In the genomic region with DNA sequence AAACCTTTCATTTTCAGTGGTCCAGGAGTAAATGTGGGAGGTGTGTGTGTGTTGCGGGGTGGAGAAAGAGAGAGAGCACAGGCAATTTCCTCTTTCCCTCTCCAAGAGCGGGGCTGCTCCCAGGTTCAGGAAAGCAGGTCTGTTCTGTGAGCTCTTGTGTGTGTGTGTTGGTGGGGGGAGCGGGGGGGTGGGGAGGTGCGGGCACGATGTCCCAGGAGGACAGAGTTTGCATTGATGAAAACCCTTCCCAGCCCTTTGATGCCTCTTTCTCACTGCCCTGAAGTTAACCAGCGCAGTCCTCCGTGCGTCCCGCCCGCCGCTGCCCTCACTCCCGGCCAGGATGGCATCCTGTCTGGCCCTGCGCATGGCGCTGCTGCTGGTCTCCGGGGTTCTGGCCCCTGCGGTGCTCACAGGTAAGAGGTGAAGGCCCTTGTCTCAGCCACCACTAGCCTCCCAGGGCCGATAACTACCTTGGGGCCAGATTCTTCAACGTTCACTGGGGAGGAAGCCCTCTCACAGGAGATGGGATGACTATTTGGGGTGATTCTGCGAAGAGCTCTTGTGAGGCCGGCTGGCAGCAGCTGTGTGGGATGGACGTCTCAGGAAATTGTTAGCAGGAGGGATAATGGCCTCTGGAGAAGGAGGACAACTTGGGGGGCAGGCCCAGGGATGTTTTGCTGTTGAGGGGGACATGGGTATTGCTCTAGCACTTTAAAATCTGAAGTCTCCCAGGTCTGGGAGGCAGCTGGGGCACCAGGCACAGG, we compare ENCODE assay signal across 17 cellular contexts. TPM values are rescaled to one million over a fixed set of nuclear protein-coding genes. Genes with fewer than 3 reads are reported as not detected.
DNase-seq lines count a peak whose midpoint lies in the region; TF ChIP-seq lines count a peak whose summit lies in the region.
"Had no signal": no experiment of that assay in that cellular context is flagged by ENCODE, and none has a peak within 500 bp of the region (broad histone marks: within the 10 kb centered on the region; RNA-seq: fewer than 3 reads in every experiment).

TSS of gene SNORC (plus strand) at position 263 of the 764 bp plus-strand sequence. CDS start at position 341, 78 bp downstream.

- CTCF ChIA-PET in MCF 10A (lab: Yijun Ruan, JAX) (no interaction called here), mammary epithelial cell (lab: Charles Lee; ENCODE audit: low non-redundant PET) (no interaction called here)

- H2AFZ ChIP-seq in mammary epithelial cell (ENCODE audit: low read depth, low read length), result no peak within 1 kb of the TSS
- H2AFZ ChIP-seq in osteoblast (ENCODE audit: low read length), result no peak within 1 kb of the TSS

- dilution Hi-C loops in mammary epithelial cell (cut with HindIII; ENCODE audit: low sequenced_read_pairs), result loop anchor here (5.0 kb wide), 3 partner anchors 78 to 192 kb away; partner anchors contain the start of gene INPP5D

- in situ Hi-C loops in mammary epithelial cell (cut with MboI; ENCODE audit: low sequenced_read_pairs in 2 of 2) (loop anchor here in 1 of 2 donors (25.0 kb wide), 1 partner anchor 392 kb away; the partner anchor contains the start of gene ATG16L1), KBM-7 (cut with MboI; ENCODE audit: low pct_unique_long_range_greater_than_20kb, low sequenced_read_pairs) (loop anchor here (25.0 kb wide), 1 partner anchor 392 kb away; the partner anchor contains the start of gene ATG16L1)

- H3K27ac Mint-ChIP-seq in MCF 10A (ENCODE audit: low read depth, unreplicated experiment) (peak within 1 kb of the TSS; percentile 39), type B pancreatic cell (peak within 1 kb of the TSS; percentile 39)
- H3K27ac Mint-ChIP-seq in activated T-helper 1 cell treated with anti-CD3 and anti-CD28 coated beads, Interleukin-12 subunit alpha, Interleukin-12 subunit beta, Interleukin-2, Interleukin-4 antibody, amounts not matched to agents 30 ng/mL and 10 ng/mL and 1 ng/mL, durations not matched to agents 14 hours and 24 hours and 36 hours, result no peak within 1 kb of the TSS
- H3K27ac Mint-ChIP-seq: activated CD4-positive, alpha-beta T cell treated with anti-CD3 and anti-CD28 coated beads, Interleukin-2, amount 10 ng/mL, durations not matched to agents 24 days and 14 days; CD8-positive, alpha-beta T cell had no signal

- H3K27ac ChIP-seq in mammary epithelial cell (ENCODE audit: insufficient read depth, low read depth, low read length) (no peak within 1 kb of the TSS), colonic mucosa (no peak within 1 kb of the TSS), osteoblast (ENCODE audit: low read depth, low read length) (no peak within 1 kb of the TSS)

- BruUV-seq in MCF 10A (replicated peaks; lab: Mats Ljungman, UMichigan) (no TSS peak), mammary epithelial cell (replicated peaks; lab: Mats Ljungman, UMichigan) (no TSS peak)

- no peak within 1 kb of the TSS for H3K4me2 ChIP-seq in mammary epithelial cell (ENCODE audit: insufficient read depth, low read depth, low read length)
- H3K4me2 ChIP-seq in osteoblast (ENCODE audit: insufficient read depth, low read length), result no peak within 1 kb of the TSS

- H3K4me3 ChIP-seq in mammary epithelial cell (replicated peaks in 1 of 3; ENCODE audit: insufficient read depth in 1 of 3, low read depth in 2 of 3, low read length in 3 of 3) (no peak within 1 kb of the TSS), colonic mucosa (no peak within 1 kb of the TSS), osteoblast (ENCODE audit: insufficient read depth, low read length) (no peak within 1 kb of the TSS)
- H3K4me3 ChIP-seq: MG63 had no signal

- peaks cover 2% of the 10 kb centered on the region for H3K4me1 ChIP-seq in mammary epithelial cell (ENCODE audit: insufficient read depth, low read length)
- H3K4me1 ChIP-seq in colonic mucosa, result peaks cover 18% of the 10 kb centered on the region
- H3K4me1 ChIP-seq in osteoblast (ENCODE audit: insufficient read depth, low read length), result no peaks in the 10 kb centered on the region

- H3K36me3 Mint-ChIP-seq in MCF 10A (ENCODE audit: insufficient read depth, unreplicated experiment) (peaks cover 23% of the 10 kb centered on the region), type B pancreatic cell (no peaks in the 10 kb centered on the region)
- no peaks in the 10 kb centered on the region for H3K36me3 Mint-ChIP-seq in activated T-helper 1 cell treated with anti-CD3 and anti-CD28 coated beads, Interleukin-12 subunit alpha, Interleukin-12 subunit beta, Interleukin-2, Interleukin-4 antibody, amounts not matched to agents 30 ng/mL and 10 ng/mL and 1 ng/mL, durations not matched to agents 14 hours and 24 hours and 36 hours (ENCODE audit: low read depth)
- H3K36me3 Mint-ChIP-seq: CD8-positive, alpha-beta T cell; natural killer cell had no signal

- H3K27me3 ChIP-seq in mammary epithelial cell (ENCODE audit: insufficient read depth, low read length), result no peaks in the 10 kb centered on the region
- H3K27me3 ChIP-seq in colonic mucosa, result no peaks in the 10 kb centered on the region
- no peaks in the 10 kb centered on the region for H3K27me3 ChIP-seq in osteoblast (ENCODE audit: insufficient read depth, low read length)
- H3K27me3 ChIP-seq: MG63 had no signal

- no peak within 1 kb of the TSS for H3K4me3 Mint-ChIP-seq in MCF 10A (ENCODE audit: unreplicated experiment)
- H3K4me3 Mint-ChIP-seq in type B pancreatic cell, result no peak within 1 kb of the TSS
- H3K4me3 Mint-ChIP-seq in activated T-helper 1 cell treated with anti-CD3 and anti-CD28 coated beads, Interleukin-12 subunit alpha, Interleukin-12 subunit beta, Interleukin-2, Interleukin-4 antibody, amounts not matched to agents 30 ng/mL and 10 ng/mL and 1 ng/mL, durations not matched to agents 14 hours and 24 hours and 36 hours, result no peak within 1 kb of the TSS
- H3K4me3 Mint-ChIP-seq: activated CD4-positive, alpha-beta T cell treated with anti-CD3 and anti-CD28 coated beads, Interleukin-2, amount 10 ng/mL, durations not matched to agents 24 days and 14 days; activated T-cell treated with anti-CD3 and anti-CD28 coated beads, Interleukin-2, amount 50 U/mL, for 4 hours; CD8-positive, alpha-beta T cell; natural killer cell had no signal

- intact Hi-C loops in MCF 10A (cut with micrococcal nuclease), result no loop called here
- intact Hi-C loops in mammary epithelial cell (cut with micrococcal nuclease), result no loop called here
- intact Hi-C loops in colonic mucosa (cut with DNase I), result no loop called here
- intact Hi-C loops in activated T-helper 1 cell treated with anti-CD3 and anti-CD28 coated beads, Interleukin-12 subunit alpha, Interleukin-12 subunit beta, Interleukin-2, Interleukin-4 antibody, amounts not matched to agents 30 ng/mL and 10 ng/mL and 1 ng/mL, durations not matched to agents 14 hours and 24 hours and 36 hours (cut with micrococcal nuclease), result no loop called here

- H3K79me2 ChIP-seq in mammary epithelial cell (ENCODE audit: insufficient read depth, low read length) (no peaks in the 10 kb centered on the region), osteoblast (ENCODE audit: insufficient read depth, low read length) (no peaks in the 10 kb centered on the region)

- H3K9ac ChIP-seq in mammary epithelial cell (ENCODE audit: insufficient read depth, low read length) (no peak within 1 kb of the TSS), colonic mucosa (ENCODE audit: low read depth in 2 of 2, low read length in 2 of 2) (peak within 1 kb of the TSS in 1 of 2 donors; percentile 44)

- H3K9me3 Mint-ChIP-seq in MCF 10A (ENCODE audit: unreplicated experiment) (no peaks in the 10 kb centered on the region), type B pancreatic cell (no peaks in the 10 kb centered on the region)
- H3K9me3 Mint-ChIP-seq in activated T-helper 1 cell treated with anti-CD3 and anti-CD28 coated beads, Interleukin-12 subunit alpha, Interleukin-12 subunit beta, Interleukin-2, Interleukin-4 antibody, amounts not matched to agents 30 ng/mL and 10 ng/mL and 1 ng/mL, durations not matched to agents 14 hours and 24 hours and 36 hours, result no peaks in the 10 kb centered on the region
- H3K9me3 Mint-ChIP-seq: activated CD4-positive, alpha-beta T cell treated with anti-CD3 and anti-CD28 coated beads, Interleukin-2, amount 10 ng/mL, durations not matched to agents 24 days and 14 days; activated T-cell treated with anti-CD3 and anti-CD28 coated beads, Interleukin-2, amount 50 U/mL, for 4 hours; CD8-positive, alpha-beta T cell; natural killer cell had no signal

- H3K27me3 Mint-ChIP-seq in MCF 10A (ENCODE audit: insufficient read depth, unreplicated experiment) (no peaks in the 10 kb centered on the region), type B pancreatic cell (peaks cover 4% of the 10 kb centered on the region)
- peaks cover 3% of the 10 kb centered on the region for H3K27me3 Mint-ChIP-seq in activated T-helper 1 cell treated with anti-CD3 and anti-CD28 coated beads, Interleukin-12 subunit alpha, Interleukin-12 subunit beta, Interleukin-2, Interleukin-4 antibody, amounts not matched to agents 30 ng/mL and 10 ng/mL and 1 ng/mL, durations not matched to agents 14 hours and 24 hours and 36 hours (ENCODE audit: insufficient read depth)

- H4K20me1 ChIP-seq in mammary epithelial cell (ENCODE audit: insufficient read depth, low read length), result no peaks in the 10 kb centered on the region
- no peaks in the 10 kb centered on the region for H4K20me1 ChIP-seq in osteoblast (ENCODE audit: insufficient read depth, low read length)

- TF ChIP-seq CTCF in MCF 10A (IDR thresholded peaks at IDR 0.05; ENCODE audit: unreplicated experiment) (no peak), mammary epithelial cell (conservative IDR thresholded peaks at IDR 0.05 in 1 of 2, IDR thresholded peaks at IDR 0.05 in 1 of 2; ENCODE audit: extremely low read depth in 1 of 2, insufficient read depth in 1 of 2, low read depth in 1 of 2, low read length in 2 of 2) (no peak), colonic mucosa (IDR thresholded peaks at IDR 0.05) (no peak), osteoblast (IDR thresholded peaks at IDR 0.05; ENCODE audit: extremely low read depth, low read depth, low read length) (no peak), type B pancreatic cell (conservative IDR thresholded peaks at IDR 0.05) (no peak)

- POLR2A ChIA-PET in MCF 10A (lab: Yijun Ruan, JAX), result interaction anchor here (0.6 to 0.8 kb wide), 3 partner anchors 38 to 225 kb away, joined by 3 to 5 read pairs (median 4); no protein-coding TSS in a partner anchor

- H3K36me3 ChIP-seq in mammary epithelial cell (ENCODE audit: insufficient read depth, low read length), result no peaks in the 10 kb centered on the region
- H3K36me3 ChIP-seq in colonic mucosa, result no peaks in the 10 kb centered on the region
- H3K36me3 ChIP-seq in osteoblast (ENCODE audit: insufficient read depth, low read length), result no peaks in the 10 kb centered on the region

- DNase-seq in MCF 10A (ENCODE audit: unreplicated experiment) (no peak), mammary epithelial cell (no peak), colonic mucosa (no peak), osteoblast (ENCODE audit: insufficient read length, low spot score, missing footprints) (peak; percentile 78), type B pancreatic cell (ENCODE audit: extremely low spot score, unreplicated experiment) (no peak), KBM-7 (no peak), GF-D8 (lab: John Stamatoyannopoulos, UW) (no peak)
- no peak for DNase-seq in activated T-helper 1 cell treated with anti-CD3 and anti-CD28 coated beads, Interleukin-12 subunit alpha, Interleukin-12 subunit beta, Interleukin-2, Interleukin-4 antibody, amounts not matched to agents 30 ng/mL and 10 ng/mL and 1 ng/mL, durations not matched to agents 14 hours and 24 hours and 36 hours (ENCODE audit: low spot score)
- DNase-seq: activated CD4-positive, alpha-beta T cell treated with anti-CD3 and anti-CD28 coated beads, Interleukin-2, amount 10 ng/mL, durations not matched to agents 24 days and 14 days; activated T-cell treated with anti-CD3 and anti-CD28 coated beads, Interleukin-2, amount 50 U/mL, for 4 hours; central memory CD4-positive, alpha-beta T cell; DND-41; MG63; natural killer cell; NCI-H2227 treated with DMSO at 0.1 percent for 48 hours; SW 1271 had no signal

- WGBS in mammary epithelial cell (ENCODE audit: low coverage, missing lambda C conversion rate), result 98% methylated on average over 17 of the region's 21 CpGs

- H3K9me3 ChIP-seq in mammary epithelial cell (replicated peaks; ENCODE audit: insufficient read depth, low read length), result no peaks in the 10 kb centered on the region
- no peaks in the 10 kb centered on the region for H3K9me3 ChIP-seq in colonic mucosa
- H3K9me3 ChIP-seq in osteoblast (ENCODE audit: low read depth, low read length), result no peaks in the 10 kb centered on the region
- H3K9me3 ChIP-seq: MG63 had no signal

- H3K4me1 Mint-ChIP-seq in MCF 10A (ENCODE audit: insufficient read depth, unreplicated experiment) (no peaks in the 10 kb centered on the region), type B pancreatic cell (ENCODE audit: unreplicated experiment) (peaks cover 4% of the 10 kb centered on the region)
- H3K4me1 Mint-ChIP-seq in activated T-helper 1 cell treated with anti-CD3 and anti-CD28 coated beads, Interleukin-12 subunit alpha, Interleukin-12 subunit beta, Interleukin-2, Interleukin-4 antibody, amounts not matched to agents 30 ng/mL and 10 ng/mL and 1 ng/mL, durations not matched to agents 14 hours and 24 hours and 36 hours (ENCODE audit: low read depth), result no peaks in the 10 kb centered on the region

RNA-seq across cellular contexts. Expression of gene SNORC, which starts in this region (rescaled TPM):
- total RNA-seq in MCF 10A (2022) (7.8 and 8.2 TPM in 2 replicates), mammary epithelial cell (1 to 10 TPM; 1.5 to 4.3 TPM), colonic mucosa (10 to 100 TPM; 39.6 to 67.5 TPM), osteoblast (0.72 and 0.88 TPM in 2 replicates), type B pancreatic cell (ENCODE audit: low replicate concordance) (7.1 and 28.9 TPM in 2 replicates)
- polyA plus RNA-seq in mammary epithelial cell, result 0.41 TPM
- polyA minus RNA-seq in mammary epithelial cell, result not detected
- total RNA-seq in activated T-helper 1 cell treated with anti-CD3 and anti-CD28 coated beads, Interleukin-12 subunit alpha, Interleukin-12 subunit beta, Interleukin-2, Interleukin-4 antibody, amounts not matched to agents 30 ng/mL and 10 ng/mL and 1 ng/mL, durations not matched to agents 14 hours and 24 hours and 36 hours, result 0.98 and 1.8 TPM in 2 replicates

Comparison
In these comparisons a context has a peak if more than half of its experiments do, and no peak if none do; other contexts are left out.
1. Peak in DNase-seq in osteoblast; RNA of the gene not detected or under 1 TPM.